1 cellular context compared by ENCODE assay signal in the genomic region with DNA sequence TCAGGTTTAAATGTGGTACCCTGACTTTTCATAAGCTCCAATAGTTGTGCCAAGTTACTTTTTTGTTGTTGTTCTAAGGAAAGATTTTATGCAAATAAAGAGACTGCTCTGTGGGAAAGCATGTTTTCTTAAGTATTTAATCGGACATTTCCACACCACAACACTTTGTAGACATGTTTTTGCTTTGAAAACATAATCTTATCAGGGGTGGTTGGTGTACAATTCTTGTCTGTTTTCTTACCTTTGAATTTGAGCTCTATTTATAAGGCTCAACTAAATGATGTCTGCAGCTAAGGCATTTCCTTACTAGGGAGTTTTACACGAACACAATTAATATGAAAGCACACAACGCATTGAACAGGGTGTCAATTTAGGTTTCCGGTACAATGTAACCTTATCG.
TF ChIP-seq lines count a peak whose summit lies in the region.

No MANE protein-coding gene starts in this region.

TF ChIP-seq in IMR-90, 13 proteins besides CTCF, POLR2A, EP300 and RAD21:
- TF ChIP-seq, protein P1, sequence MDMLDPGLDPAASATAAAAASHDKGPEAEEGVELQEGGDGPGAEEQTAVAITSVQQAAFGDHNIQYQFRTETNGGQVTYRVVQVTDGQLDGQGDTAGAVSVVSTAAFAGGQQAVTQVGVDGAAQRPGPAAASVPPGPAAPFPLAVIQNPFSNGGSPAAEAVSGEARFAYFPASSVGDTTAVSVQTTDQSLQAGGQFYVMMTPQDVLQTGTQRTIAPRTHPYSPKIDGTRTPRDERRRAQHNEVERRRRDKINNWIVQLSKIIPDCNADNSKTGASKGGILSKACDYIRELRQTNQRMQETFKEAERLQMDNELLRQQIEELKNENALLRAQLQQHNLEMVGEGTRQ (IDR thresholded peaks at IDR 0.05; ENCODE audit: low read depth, low read length) = no peak
- TF ChIP-seq MAFK (IDR thresholded peaks at IDR 0.05; ENCODE audit: low read depth, low read length) (no peak), CHD1 (IDR thresholded peaks at IDR 0.05; ENCODE audit: low read depth, low read length) (no peak), MXI1 (IDR thresholded peaks at IDR 0.05; ENCODE audit: borderline replicate concordance, low read depth, low read length) (no peak), MAZ (IDR thresholded peaks at IDR 0.05; ENCODE audit: borderline replicate concordance, low read depth, low read length) (no peak), NFE2L2 (IDR thresholded peaks at IDR 0.05; ENCODE audit: low read depth, low read length) (no peak), CEBPB (IDR thresholded peaks at IDR 0.05; ENCODE audit: low read depth, low read length) (no peak), FOS (IDR thresholded peaks at IDR 0.05; ENCODE audit: low read depth, low read length) (no peak), RCOR1 (IDR thresholded peaks at IDR 0.05; ENCODE audit: insufficient replicate concordance, low read length) (no peak), SMC3 (IDR thresholded peaks at IDR 0.05; ENCODE audit: low read depth, low read length) (no peak), RFX5 (IDR thresholded peaks at IDR 0.05; ENCODE audit: low read depth, low read length) (no peak), BHLHE40 (IDR thresholded peaks at IDR 0.05; ENCODE audit: low read depth, low read length) (no peak)
- TF ChIP-seq, protein P2, sequence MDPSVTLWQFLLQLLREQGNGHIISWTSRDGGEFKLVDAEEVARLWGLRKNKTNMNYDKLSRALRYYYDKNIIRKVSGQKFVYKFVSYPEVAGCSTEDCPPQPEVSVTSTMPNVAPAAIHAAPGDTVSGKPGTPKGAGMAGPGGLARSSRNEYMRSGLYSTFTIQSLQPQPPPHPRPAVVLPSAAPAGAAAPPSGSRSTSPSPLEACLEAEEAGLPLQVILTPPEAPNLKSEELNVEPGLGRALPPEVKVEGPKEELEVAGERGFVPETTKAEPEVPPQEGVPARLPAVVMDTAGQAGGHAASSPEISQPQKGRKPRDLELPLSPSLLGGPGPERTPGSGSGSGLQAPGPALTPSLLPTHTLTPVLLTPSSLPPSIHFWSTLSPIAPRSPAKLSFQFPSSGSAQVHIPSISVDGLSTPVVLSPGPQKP (IDR thresholded peaks at IDR 0.05; ENCODE audit: borderline replicate concordance, low read depth, low read length) = no peak
TF ChIP-seq in IMR-90: peak in this region for 0.
